8 cellular contexts compared by ENCODE assay signal in genomic region chr19:13172335-13173128, GRCh38. TPM values are rescaled to one million over a fixed set of nuclear protein-coding genes. Genes with fewer than 3 reads are reported as not detected.
DNase-seq lines count a peak whose midpoint lies in the region; ATAC-seq and TF ChIP-seq lines count a peak whose summit lies in the region.

No MANE protein-coding gene starts in this region.

- H3K4me1 ChIP-seq in GM23248 (ENCODE audit: insufficient read depth) (peaks cover 39% of the 10 kb centered on the region), PC-3 (ENCODE audit: insufficient read depth, low read length) (peaks cover 64% of the 10 kb centered on the region), uterus (no peaks in the 10 kb centered on the region)

- H3K9me3 ChIP-seq in GM23248 (ENCODE audit: low read depth) (no peaks in the 10 kb centered on the region), PC-3 (ENCODE audit: low read length) (no peaks in the 10 kb centered on the region), uterus (no peaks in the 10 kb centered on the region)

- peaks cover 31% of the 10 kb centered on the region for H3F3A ChIP-seq in GM23248 (ENCODE audit: insufficient read depth)
- H3F3A ChIP-seq in PC-3 (ENCODE audit: low read length, unreplicated experiment), result no peaks in the 10 kb centered on the region

- H3K4me3 ChIP-seq in GM23248 (no peak overlapping the region), PC-3 (ENCODE audit: low read length) (no peak overlapping the region), uterus (no peak overlapping the region)

- CTCF ChIA-PET in PC-3 (lab: Charles Lee), result no interaction called here

- peak overlapping the region; percentile 98 for H3K27ac Mint-ChIP-seq in activated T-cell treated with anti-CD3 and anti-CD28 coated beads, Interleukin-2, amount 50 U/mL, for 72 hours
- H3K27ac Mint-ChIP-seq in osteocyte (ENCODE audit: unreplicated experiment), result peak overlapping the region; percentile 88

- H3K9me2 ChIP-seq in GM23248 (ENCODE audit: insufficient read depth) (no peaks in the 10 kb centered on the region), PC-3 (replicated peaks; ENCODE audit: low read length) (no peaks in the 10 kb centered on the region)

- peak overlapping the region; percentile 88 for H3K27ac ChIP-seq in GM23248
- peak overlapping the region; percentile 79 for H3K27ac ChIP-seq in PC-3 (ENCODE audit: low read length)
- peak overlapping the region; percentile 27 to 52 for H3K27ac ChIP-seq in uterus

- ATAC-seq in PC-3 (0 out of 2 replicates have a peak, but pooled peaks have one; percentile 1), GM18867 (IDR thresholded peaks at IDR 0.05; ENCODE audit: unreplicated experiment) (no peak)
- ATAC-seq in activated T-cell treated with anti-CD3 and anti-CD28 coated beads, Interleukin-2, amount 50 U/mL, for 72 hours (replicated peaks in 1 of 2), result peak; percentile 24 to 42

- H3K27me3 ChIP-seq in GM23248 (replicated peaks; ENCODE audit: insufficient read depth) (no peaks in the 10 kb centered on the region), PC-3 (ENCODE audit: low read length) (no peaks in the 10 kb centered on the region), uterus (no peaks in the 10 kb centered on the region)

- peaks cover 53% of the 10 kb centered on the region for H3K4me1 Mint-ChIP-seq in activated T-cell treated with anti-CD3 and anti-CD28 coated beads, Interleukin-2, amount 50 U/mL, for 72 hours (ENCODE audit: low read depth)
- H3K4me1 Mint-ChIP-seq in osteocyte (ENCODE audit: unreplicated experiment), result peaks cover 41% of the 10 kb centered on the region

- no peak for TF ChIP-seq POLR2A in uterus (IDR thresholded peaks at IDR 0.05)

- H3K4me3 Mint-ChIP-seq in activated T-cell treated with anti-CD3 and anti-CD28 coated beads, Interleukin-2, amount 50 U/mL, for 72 hours, result peak overlapping the region; percentile 91 to 97
- no peak overlapping the region for H3K4me3 Mint-ChIP-seq in osteocyte (ENCODE audit: unreplicated experiment)

- H3K4me2 ChIP-seq in GM23248 (ENCODE audit: unreplicated experiment), result peak overlapping the region; percentile 30
- peak overlapping the region; percentile 53 for H3K4me2 ChIP-seq in PC-3 (ENCODE audit: low read length)

- BruUV-seq in PC-3 (replicated peaks; lab: Mats Ljungman, UMichigan), result no TSS peak

- H3K79me2 ChIP-seq in GM23248 (ENCODE audit: insufficient read depth) (no peaks in the 10 kb centered on the region), PC-3 (ENCODE audit: low read length) (peaks cover 19% of the 10 kb centered on the region)

- H4K20me1 ChIP-seq in GM23248 (ENCODE audit: insufficient read depth), result no peaks in the 10 kb centered on the region
- H4K20me1 ChIP-seq in PC-3 (ENCODE audit: low read length), result no peaks in the 10 kb centered on the region

- in situ Hi-C loops in GM23248 (cut with MboI), result no loop called here

- 20 to 23% methylated on average over 17 to 19 of the region's 19 CpGs for WGBS in GM23248 (ENCODE audit: low coverage in 1 of 2, low lambda C conversion rate in 2 of 2, missing lambda C conversion rate in 2 of 2), 2 experiments

- H3K36me3 Mint-ChIP-seq in activated T-cell treated with anti-CD3 and anti-CD28 coated beads, Interleukin-2, amount 50 U/mL, for 72 hours (ENCODE audit: insufficient read depth in 2 of 2), result peaks cover 2 to 3% of the 10 kb centered on the region in 2 donors
- H3K36me3 Mint-ChIP-seq in osteocyte (ENCODE audit: unreplicated experiment), result no peaks in the 10 kb centered on the region

- peak; percentile 92 for DNase-seq in GM23248
- DNase-seq in PC-3, result peak; percentile 98
- DNase-seq in activated T-cell treated with anti-CD3 and anti-CD28 coated beads, Interleukin-2, amount 50 U/mL, for 72 hours, result peak; percentile 90
- peak; percentile 79 for DNase-seq in fibroblast of peridontal ligament (ENCODE audit: extremely low read depth)
- DNase-seq in osteocyte (ENCODE audit: extremely low spot score, unreplicated experiment), result no peak
- DNase-seq in uterus, result peak; percentile 67 to 80
- no peak for DNase-seq in OCI-M2 (lab: John Stamatoyannopoulos, UW; ENCODE audit: unreplicated experiment)

- H3K9me3 Mint-ChIP-seq in activated T-cell treated with anti-CD3 and anti-CD28 coated beads, Interleukin-2, amount 50 U/mL, for 72 hours, result no peaks in the 10 kb centered on the region
- H3K9me3 Mint-ChIP-seq in osteocyte (ENCODE audit: unreplicated experiment), result no peaks in the 10 kb centered on the region

- H3K36me3 ChIP-seq in GM23248 (ENCODE audit: low read depth) (no peaks in the 10 kb centered on the region), PC-3 (ENCODE audit: low read depth, low read length) (no peaks in the 10 kb centered on the region), uterus (no peaks in the 10 kb centered on the region)

- POLR2A ChIA-PET in PC-3 (lab: Charles Lee; ENCODE audit: unreplicated experiment), result no interaction called here

- TF ChIP-seq CTCF in PC-3 (conservative IDR thresholded peaks at IDR 0.05; ENCODE audit: low read depth, low read length) (no peak), osteocyte (IDR thresholded peaks at IDR 0.05) (no peak), uterus (IDR thresholded peaks at IDR 0.05) (no peak)

- H2AFZ ChIP-seq in GM23248 (peak overlapping the region; percentile 66), PC-3 (ENCODE audit: low read length) (peak overlapping the region; percentile 27; the same call in 1 of the 2 replicates)

- intact Hi-C loops in PC-3 (cut with micrococcal nuclease), result no loop called here
- intact Hi-C loops in uterus (cut with DNase I; ENCODE audit: low total_unique reads), result no loop called here

- H3K27me3 Mint-ChIP-seq in activated T-cell treated with anti-CD3 and anti-CD28 coated beads, Interleukin-2, amount 50 U/mL, for 72 hours (ENCODE audit: low read depth), result no peaks in the 10 kb centered on the region
- H3K27me3 Mint-ChIP-seq in osteocyte (ENCODE audit: unreplicated experiment), result no peaks in the 10 kb centered on the region

- H3K9ac ChIP-seq in GM23248 (peak overlapping the region; percentile 57), PC-3 (ENCODE audit: low read length) (peak overlapping the region; percentile 60)

RNA-seq across cellular contexts. Expression of gene IER2, which starts 22.3 kb away (rescaled TPM):
- total RNA-seq in GM23248 (2014; rRNA removed; shearing (Covaris generic)), result 27.8 and 30.4 TPM in 2 replicates
- 84.0 and 88.6 TPM in 2 replicates for polyA plus RNA-seq in GM23248 (2016; fragmentation: Nextera tagmentation; extraction: Ambion mirVana)
- total RNA-seq in PC-3 (2014; rRNA removed), result 155 and 191 TPM in 2 replicates
- total RNA-seq in activated T-cell treated with anti-CD3 and anti-CD28 coated beads, Interleukin-2, amount 50 U/mL, for 72 hours, result 100 to 1,000 TPM; 168 to 184 TPM
- total RNA-seq in osteocyte, result 109 and 148 TPM in 2 replicates
- total RNA-seq in uterus, result 100 to 1,000 TPM in 1 of 4 donors, 10 to 100 TPM in 3; 15.1 to 108 (median 66.7) TPM

RNA-seq across cellular contexts. Expression of gene STX10, which starts 22.4 kb away (rescaled TPM):
- total RNA-seq in GM23248 (2014; rRNA removed; shearing (Covaris generic)), result 56.4 and 80.5 TPM in 2 replicates
- 55.6 and 62.4 TPM in 2 replicates for polyA plus RNA-seq in GM23248 (2016; fragmentation: Nextera tagmentation; extraction: Ambion mirVana)
- total RNA-seq in PC-3 (2014; rRNA removed), result 179 and 243 TPM in 2 replicates
- total RNA-seq in activated T-cell treated with anti-CD3 and anti-CD28 coated beads, Interleukin-2, amount 50 U/mL, for 72 hours, result 10 to 100 TPM; 73.9 to 89.9 TPM
- total RNA-seq in osteocyte, result 48.5 and 50.5 TPM in 2 replicates
- 10 to 100 TPM; 42.2 to 72.1 (median 44.8) TPM for total RNA-seq in uterus

RNA-seq across cellular contexts. Expression of gene NACC1, which starts 54.5 kb away (rescaled TPM):
- 104 and 105 TPM in 2 replicates for total RNA-seq in GM23248 (2014; rRNA removed; shearing (Covaris generic))
- 1.4 and 2.6 TPM in 2 replicates for polyA plus RNA-seq in GM23248 (2016; fragmentation: Nextera tagmentation; extraction: Ambion mirVana)
- total RNA-seq in PC-3 (2014; rRNA removed), result 266 and 337 TPM in 2 replicates
- 10 to 100 TPM; 53.6 to 76.0 TPM for total RNA-seq in activated T-cell treated with anti-CD3 and anti-CD28 coated beads, Interleukin-2, amount 50 U/mL, for 72 hours
- total RNA-seq in osteocyte, result 40.4 and 45.1 TPM in 2 replicates
- total RNA-seq in uterus, result 10 to 100 TPM; 13.4 to 28.1 (median 15.8) TPM

RNA-seq across cellular contexts. Expression of gene TRMT1, which starts 56.0 kb away (rescaled TPM):
- 30.4 and 33.0 TPM in 2 replicates for total RNA-seq in GM23248 (2014; rRNA removed; shearing (Covaris generic))
- 27.0 and 31.8 TPM in 2 replicates for polyA plus RNA-seq in GM23248 (2016; fragmentation: Nextera tagmentation; extraction: Ambion mirVana)
- 91.8 and 117 TPM in 2 replicates for total RNA-seq in PC-3 (2014; rRNA removed)
- 10 to 100 TPM; 41.0 to 46.0 TPM for total RNA-seq in activated T-cell treated with anti-CD3 and anti-CD28 coated beads, Interleukin-2, amount 50 U/mL, for 72 hours
- total RNA-seq in osteocyte, result 37.4 and 43.1 TPM in 2 replicates
- total RNA-seq in uterus, result 10 to 100 TPM; 23.2 to 99.4 (median 33.6) TPM

Comparison
In these comparisons a context has a peak if more than half of its experiments do, and no peak if none do; other contexts are left out.
1. DNase-seq: peak in GM23248 (single experiment), PC-3 (single experiment), activated T-cell treated with anti-CD3 and anti-CD28 coated beads, Interleukin-2, amount 50 U/mL, for 72 hours (2 of 2), fibroblast of peridontal ligament (single experiment) and uterus (2 of 2); none in osteocyte (single experiment) and OCI-M2 (single experiment).
2. Peak in every context shown above with its lines, with median percentiles within 50 percentile points of each other: H3K27ac ChIP-seq.